28 cellular contexts compared by ENCODE assay signal in genomic region chr4:94228488-94229216, GRCh38.
"Had no signal": no experiment of that assay in that cellular context is flagged by ENCODE, and none has a peak within 500 bp of the region (broad histone marks: within the 10 kb centered on the region; RNA-seq: fewer than 3 reads in every experiment).

No MANE protein-coding gene starts in this region.

- H3K27me3 ChIP-seq: colonic mucosa, esophagus squamous epithelium, gastrocnemius medialis, left lung, neutrophil, pancreas, right lobe of liver, tibial nerve, upper lobe of left lung had no signal

- H3K4me3 ChIP-seq: colonic mucosa, esophagus squamous epithelium, gastrocnemius medialis, left lung, lower lobe of right lung, mucosa of descending colon, pancreas, right lobe of liver, thoracic aorta, tibial nerve, upper lobe of left lung had no signal

- H3K4me1 ChIP-seq: colonic mucosa, esophagus squamous epithelium, left lung, lower lobe of right lung, pancreas, right lobe of liver, tibial nerve, upper lobe of left lung had no signal

- H3K9me3 ChIP-seq: colonic mucosa, esophagus squamous epithelium, gastrocnemius medialis, left lung, lower lobe of right lung, mucosa of descending colon, neutrophil, pancreas, right lobe of liver, thoracic aorta, tibial nerve, upper lobe of left lung had no signal

- H3K9me3 Mint-ChIP-seq: dendritic cell treated with granulocyte-macrophage colony-stimulating factor and Interleukin-4, amounts not matched to agents 40 ng/mL and 50 ng/mL, for 4 days; endodermal cell; mesothelial cell of epicardium; naive B cell; natural killer cell treated with Interleukin-12 subunit alpha and Interleukin-12 subunit beta and Interleukin-15 and Interleukin-18, amount 100 ng/mL, for 72 hours; neural crest cell; stimulated activated naive B cell treated with anti-CD40 and anti-IgM and Interleukin-4, amounts not matched to agents 10 μg/mL and 1 μg/mL and 100 μg/mL, for 72 hours; stimulated activated naive CD8-positive, alpha-beta T cell treated with anti-CD3 and anti-CD28 coated beads, Interleukin-15, Interleukin-2, amounts not matched to agents 100 ng/mL and 50 ng/mL, for 24 hours had no signal

- ATAC-seq: gastrocnemius medialis; left lung; lower lobe of right lung; mucosa of descending colon; natural killer cell treated with Interleukin-12 subunit alpha and Interleukin-12 subunit beta and Interleukin-15 and Interleukin-18, amount 100 ng/mL, for 72 hours; pancreas; stimulated activated naive B cell treated with anti-CD40 and anti-IgM and Interleukin-4, amounts not matched to agents 10 μg/mL and 1 μg/mL and 100 μg/mL, for 72 hours had no signal

- H3K4me1 Mint-ChIP-seq: mesothelial cell of epicardium had no signal

- FAIRE-seq: kidney, pancreas, small intestine, urothelium cell line had no signal

- DNase-seq: colonic mucosa; effector CD8-positive, alpha-beta T cell; endodermal cell; esophagus squamous epithelium; gastrocnemius medialis; head of caudate nucleus; kidney; left lung; lower lobe of right lung; mucosa of descending colon; naive B cell; pancreas; retina; right lobe of liver; small intestine; stimulated activated CD4-positive, alpha-beta T cell treated with anti-CD3 and anti-CD28 coated beads, Interleukin-15, amount 100 ng/mL, for 24 hours; stimulated activated CD4-positive, alpha-beta T cell treated with anti-CD3 and anti-CD28 coated beads, Interleukin-2, amount 100 ng/mL, for 48 hours; stimulated activated naive B cell treated with anti-CD40 and anti-IgM and Interleukin-4, amounts not matched to agents 10 μg/mL and 1 μg/mL and 100 μg/mL, for 72 hours; upper lobe of left lung had no signal

- H3K27ac ChIP-seq: colonic mucosa, esophagus squamous epithelium, gastrocnemius medialis, left lung, lower lobe of right lung, neutrophil, pancreas, right lobe of liver, thoracic aorta, tibial nerve, upper lobe of left lung had no signal

- H3K27ac Mint-ChIP-seq: dendritic cell treated with granulocyte-macrophage colony-stimulating factor and Interleukin-4, amounts not matched to agents 40 ng/mL and 50 ng/mL, for 4 days; stimulated activated naive CD8-positive, alpha-beta T cell treated with anti-CD3 and anti-CD28 coated beads, Interleukin-15, Interleukin-2, amounts not matched to agents 100 ng/mL and 50 ng/mL, for 24 hours had no signal

- H3K36me3 ChIP-seq: colonic mucosa, neutrophil, pancreas had no signal

- H3K4me3 Mint-ChIP-seq: dendritic cell treated with granulocyte-macrophage colony-stimulating factor and Interleukin-4, amounts not matched to agents 40 ng/mL and 50 ng/mL, for 4 days; endodermal cell; mesothelial cell of epicardium; naive B cell; natural killer cell treated with Interleukin-12 subunit alpha and Interleukin-12 subunit beta and Interleukin-15 and Interleukin-18, amount 100 ng/mL, for 72 hours; neural crest cell; stimulated activated naive B cell treated with anti-CD40 and anti-IgM and Interleukin-4, amounts not matched to agents 10 μg/mL and 1 μg/mL and 100 μg/mL, for 72 hours; stimulated activated naive CD8-positive, alpha-beta T cell treated with anti-CD3 and anti-CD28 coated beads, Interleukin-15, Interleukin-2, amounts not matched to agents 100 ng/mL and 50 ng/mL, for 24 hours had no signal

- H3K27me3 Mint-ChIP-seq: dendritic cell treated with granulocyte-macrophage colony-stimulating factor and Interleukin-4, amounts not matched to agents 40 ng/mL and 50 ng/mL, for 4 days; naive B cell; natural killer cell treated with Interleukin-12 subunit alpha and Interleukin-12 subunit beta and Interleukin-15 and Interleukin-18, amount 100 ng/mL, for 72 hours; stimulated activated naive B cell treated with anti-CD40 and anti-IgM and Interleukin-4, amounts not matched to agents 10 μg/mL and 1 μg/mL and 100 μg/mL, for 72 hours; stimulated activated naive CD8-positive, alpha-beta T cell treated with anti-CD3 and anti-CD28 coated beads, Interleukin-15, Interleukin-2, amounts not matched to agents 100 ng/mL and 50 ng/mL, for 24 hours had no signal
